In the genomic region with DNA sequence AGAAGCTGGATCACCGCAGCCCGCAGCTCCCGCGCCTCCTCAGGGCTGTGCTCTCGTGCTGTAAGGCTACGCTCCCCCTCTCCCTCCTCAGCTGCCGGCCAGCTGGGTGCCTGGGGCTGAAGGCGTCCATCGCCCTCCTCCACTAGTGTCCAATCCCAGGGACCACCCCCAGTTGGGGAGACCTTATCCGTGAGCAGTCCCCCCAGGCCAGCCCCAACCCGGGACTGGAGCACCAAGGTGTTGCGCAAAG, we compare ENCODE assay signal across 8 cellular contexts. TPM values are rescaled to one million over a fixed set of nuclear protein-coding genes. Genes with fewer than 3 reads are reported as not detected.
A peak's percentile ranks its signal among the peaks of the same experiment; 100 is the strongest.
DNase-seq lines count a peak whose midpoint lies in the region; ATAC-seq and TF ChIP-seq lines count a peak whose summit lies in the region.

No MANE protein-coding gene starts in this region.

- H3K4me3 ChIP-seq in GM08714 (ENCODE audit: low read length) (peak overlapping the region; percentile 84; the same call in 1 of the 2 replicates), SU-DHL-6 (ENCODE audit: insufficient read depth, low read length, poor library complexity, severe bottlenecking) (peak overlapping the region; percentile 62), fibroblast of the aortic adventitia (ENCODE audit: low read depth, low read length) (peak overlapping the region; percentile 96), skeletal muscle cell (ENCODE audit: low read depth, low read length) (peak overlapping the region; percentile 77)

- H2AFZ ChIP-seq in SU-DHL-6 (ENCODE audit: low read depth, low read length, severe bottlenecking) = no peak overlapping the region

- H3K4me2 ChIP-seq in SU-DHL-6 (ENCODE audit: low read depth, low read length, poor library complexity, severe bottlenecking) = peak overlapping the region; percentile 71

- no peak for TF ChIP-seq CTCF in SU-DHL-6 (IDR thresholded peaks at IDR 0.05; ENCODE audit: insufficient read depth, low read length, poor library complexity, severe bottlenecking)
- no peak for TF ChIP-seq CTCF in fibroblast of the aortic adventitia (IDR thresholded peaks at IDR 0.05; ENCODE audit: insufficient read depth, low read length)

- DNase-seq in fibroblast of the aortic adventitia (ENCODE audit: low read depth) = no peak
- DNase-seq in skeletal muscle cell (ENCODE audit: low read depth) = no peak
- DNase-seq in COLO668 (lab: John Stamatoyannopoulos, UW; ENCODE audit: unreplicated experiment) = no peak
- no peak for DNase-seq in ACHN
- no peak for DNase-seq in cerebellar nuclear complex (lab: John Stamatoyannopoulos, UW)

- H4K20me1 ChIP-seq in SU-DHL-6 (ENCODE audit: low read depth, low read length) = no peaks in the 10 kb centered on the region

- no peaks in the 10 kb centered on the region for H3K36me3 ChIP-seq in SU-DHL-6 (ENCODE audit: low read length)

- H3F3A ChIP-seq in SU-DHL-6 (ENCODE audit: insufficient read depth) = no peaks in the 10 kb centered on the region

- no peak overlapping the region for H3K27ac ChIP-seq in SU-DHL-6 (ENCODE audit: low read depth, low read length)

- no peaks in the 10 kb centered on the region for H3K27me3 ChIP-seq in SU-DHL-6 (ENCODE audit: low read length)

- no peak for ATAC-seq in HG03039 (IDR thresholded peaks at IDR 0.05; ENCODE audit: unreplicated experiment)

- no peaks in the 10 kb centered on the region for H3K9me2 ChIP-seq in SU-DHL-6 (replicated peaks; ENCODE audit: insufficient read depth, low read length)

- H3K79me2 ChIP-seq in SU-DHL-6 (ENCODE audit: insufficient read depth, low read length) = peaks cover 8% of the 10 kb centered on the region; the same call in 1 of the 2 replicates

- H3K9ac ChIP-seq in SU-DHL-6 (ENCODE audit: low read length) = peak overlapping the region; percentile 80

- in situ Hi-C loops in ACHN (cut with HindIII; ENCODE audit: low pct_ligation_motif_present, low pct_unique_long_range_greater_than_20kb, low sequenced_read_pairs) = no loop called here

- no peaks in the 10 kb centered on the region for H3K9me3 ChIP-seq in SU-DHL-6 (ENCODE audit: insufficient read depth, low read length)

RNA-seq across cellular contexts. Expression of a gene that starts 1.2 kb away (rescaled TPM):
- 11.5 and 14.4 TPM in 2 replicates for total RNA-seq in fibroblast of the aortic adventitia (ENCODE audit: low replicate concordance)

RNA-seq across cellular contexts. Expression of a gene that starts 7.3 kb away (rescaled TPM):
- not detected in 2 replicates for total RNA-seq in fibroblast of the aortic adventitia (ENCODE audit: low replicate concordance)

RNA-seq across cellular contexts. Expression of a gene that starts 54.2 kb away (rescaled TPM):
- 1.6 and 3.3 TPM in 2 replicates for total RNA-seq in fibroblast of the aortic adventitia (ENCODE audit: low replicate concordance)

RNA-seq across cellular contexts. Expression of a gene that starts 59.0 kb away (rescaled TPM):
- total RNA-seq in fibroblast of the aortic adventitia (ENCODE audit: low replicate concordance) = 44.6 and 49.6 TPM in 2 replicates
